Comparison of ENCODE assay signal across 10 cellular contexts in genomic region chr9:21160178-21160577, GRCh38. TPM values are rescaled to one million over a fixed set of nuclear protein-coding genes. Genes with fewer than 3 reads are reported as not detected.
A peak's percentile ranks its signal among the peaks of the same experiment; 100 is the strongest.
DNase-seq lines count a peak whose midpoint lies in the region; ATAC-seq, FAIRE-seq and TF ChIP-seq lines count a peak whose summit lies in the region.
"Had no signal": no experiment of that assay in that cellular context is flagged by ENCODE, and none has a peak within 500 bp of the region (broad histone marks: within the 10 kb centered on the region; RNA-seq: fewer than 3 reads in every experiment).

No MANE protein-coding gene starts in this region.

- H3K9me3 Mint-ChIP-seq in activated naive CD8-positive, alpha-beta T cell treated with anti-CD3 and anti-CD28 coated beads, Interleukin-2, amount 50 U/mL, for 24 hours = peaks cover 8% of the 10 kb centered on the region
- H3K9me3 Mint-ChIP-seq: activated B cell treated with CpG ODN at 0.5 μM for 24 hours had no signal

- no peak overlapping the region for H3K4me3 ChIP-seq in BE2C (ENCODE audit: low read depth, low read length)

- no peaks in the 10 kb centered on the region for H3K36me3 ChIP-seq in BE2C

- peak; percentile 85 for ATAC-seq in GM19328 (IDR thresholded peaks at IDR 0.05; ENCODE audit: unreplicated experiment)
- ATAC-seq in HG03196 (IDR thresholded peaks at IDR 0.05; ENCODE audit: unreplicated experiment) = peak; percentile 85
- peak; percentile 78 for ATAC-seq in activated naive CD8-positive, alpha-beta T cell treated with anti-CD3 and anti-CD28 coated beads, Interleukin-2, amount 50 U/mL, for 24 hours

- H3K27me3 Mint-ChIP-seq in activated naive CD8-positive, alpha-beta T cell treated with anti-CD3 and anti-CD28 coated beads, Interleukin-2, amount 50 U/mL, for 24 hours = no peaks in the 10 kb centered on the region

- no peak for TF ChIP-seq CTCF in BE2C (IDR thresholded peaks at IDR 0.05; ENCODE audit: low read depth, low read length)

- H3K27ac Mint-ChIP-seq in activated naive CD8-positive, alpha-beta T cell treated with anti-CD3 and anti-CD28 coated beads, Interleukin-2, amount 50 U/mL, for 24 hours = no peak overlapping the region
- H3K27ac Mint-ChIP-seq: activated B cell treated with CpG ODN at 0.5 μM for 24 hours had no signal

- peaks cover 28% of the 10 kb centered on the region for H3K4me1 Mint-ChIP-seq in activated naive CD8-positive, alpha-beta T cell treated with anti-CD3 and anti-CD28 coated beads, Interleukin-2, amount 50 U/mL, for 24 hours

- H3K4me3 Mint-ChIP-seq in activated naive CD8-positive, alpha-beta T cell treated with anti-CD3 and anti-CD28 coated beads, Interleukin-2, amount 50 U/mL, for 24 hours = no peak overlapping the region
- H3K4me3 Mint-ChIP-seq: activated B cell treated with CpG ODN at 0.5 μM for 24 hours had no signal

- no peaks in the 10 kb centered on the region for H3K4me1 ChIP-seq in BE2C

- H3K27me3 ChIP-seq in BE2C = no peaks in the 10 kb centered on the region

- H3K36me3 Mint-ChIP-seq in activated naive CD8-positive, alpha-beta T cell treated with anti-CD3 and anti-CD28 coated beads, Interleukin-2, amount 50 U/mL, for 24 hours (ENCODE audit: low read depth) = no peaks in the 10 kb centered on the region

- DNase-seq in A172 (ENCODE audit: low spot score) = peak; percentile 61
- peak; percentile 11 for DNase-seq in activated naive CD8-positive, alpha-beta T cell treated with anti-CD3 and anti-CD28 coated beads, Interleukin-2, amount 50 U/mL, for 24 hours
- DNase-seq in urothelium cell line (ENCODE audit: low spot score) = peak; percentile 3
- DNase-seq in D341Med (ENCODE audit: low spot score) = no peak
- no peak for DNase-seq in NCI-H446 (lab: John Stamatoyannopoulos, UW)
- no peak for DNase-seq in BE2C
- DNase-seq: activated B cell treated with CpG ODN at 0.5 μM for 24 hours had no signal

- no peaks in the 10 kb centered on the region for H3K9me3 ChIP-seq in BE2C

- no peak for FAIRE-seq in urothelium cell line (lab: Jason Lieb, UNC)

RNA-seq across cellular contexts. Expression of gene IFNA21, which starts 6.3 kb away (rescaled TPM):
- total RNA-seq in A172 (2014; rRNA removed; shearing (Covaris generic)) = not detected in 2 replicates
- not detected for polyA plus RNA-seq in BE2C (2012; ENCODE audit: insufficient read depth, insufficient read length, low read depth)
- total RNA-seq: activated B cell treated with CpG ODN at 0.5 μM for 24 hours, Daoy had no signal

RNA-seq across cellular contexts. Expression of gene IFNW1, which starts 18.5 kb away (rescaled TPM):
- total RNA-seq in A172 (2014; rRNA removed; shearing (Covaris generic)) = not detected in 2 replicates
- polyA plus RNA-seq in BE2C (2012; ENCODE audit: insufficient read depth, insufficient read length, low read depth) = not detected
- total RNA-seq: activated B cell treated with CpG ODN at 0.5 μM for 24 hours, Daoy had no signal

RNA-seq across cellular contexts. Expression of gene IFNA4, which starts 27.2 kb away (rescaled TPM):
- not detected in 2 replicates for total RNA-seq in A172 (2014; rRNA removed; shearing (Covaris generic))
- not detected for polyA plus RNA-seq in BE2C (2012; ENCODE audit: insufficient read depth, insufficient read length, low read depth)
- total RNA-seq: activated B cell treated with CpG ODN at 0.5 μM for 24 hours, Daoy had no signal

RNA-seq across cellular contexts. Expression of gene IFNA7, which starts 41.8 kb away (rescaled TPM):
- total RNA-seq in A172 (2014; rRNA removed; shearing (Covaris generic)) = not detected in 2 replicates
- not detected for polyA plus RNA-seq in BE2C (2012; ENCODE audit: insufficient read depth, insufficient read length, low read depth)
- total RNA-seq: activated B cell treated with CpG ODN at 0.5 μM for 24 hours, Daoy had no signal

RNA-seq across cellular contexts. Expression of gene IFNA10, which starts 46.8 kb away (rescaled TPM):
- not detected in 2 replicates for total RNA-seq in A172 (2014; rRNA removed; shearing (Covaris generic))
- not detected for polyA plus RNA-seq in BE2C (2012; ENCODE audit: insufficient read depth, insufficient read length, low read depth)
- total RNA-seq: activated B cell treated with CpG ODN at 0.5 μM for 24 hours, Daoy had no signal

Comparison
In these comparisons a context has a peak if more than half of its experiments do, and no peak if none do; other contexts are left out.
1. DNase-seq: peak in A172 (single experiment), activated naive CD8-positive, alpha-beta T cell treated with anti-CD3 and anti-CD28 coated beads, Interleukin-2, amount 50 U/mL, for 24 hours (single experiment) and urothelium cell line (single experiment); none in D341Med (single experiment), NCI-H446 (0 of 2) and BE2C (single experiment).
2. Peak in every context shown above with its lines, with median percentiles within 50 percentile points of each other: ATAC-seq.